Comparison of ENCODE assay signal across 18 cellular contexts in the genomic region with DNA sequence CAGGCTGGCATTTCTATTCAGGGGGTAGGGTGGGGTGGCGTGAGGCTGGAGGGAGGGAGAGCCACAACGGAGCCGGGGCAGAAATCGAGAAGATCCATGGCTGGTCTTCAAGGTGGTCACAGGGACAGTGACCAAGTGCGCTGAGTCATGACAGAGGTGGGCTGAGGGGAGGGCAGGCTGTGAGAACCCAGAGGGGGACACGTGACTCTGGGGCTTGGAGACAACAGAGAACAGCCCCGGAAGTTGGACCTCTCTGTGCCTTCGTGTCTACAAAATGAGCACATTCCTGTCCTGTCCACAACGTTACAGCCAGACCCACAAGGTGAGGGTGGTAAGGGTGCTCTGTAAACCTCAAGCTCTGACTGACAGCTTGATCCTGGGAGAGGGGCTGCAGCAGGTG. TPM values are rescaled to one million over a fixed set of nuclear protein-coding genes. Genes with fewer than 3 reads are reported as not detected.
A peak's percentile ranks its signal among the peaks of the same experiment; 100 is the strongest.
DNase-seq lines count a peak whose midpoint lies in the region; ATAC-seq and TF ChIP-seq lines count a peak whose summit lies in the region.
"Had no signal": no experiment of that assay in that cellular context is flagged by ENCODE, and none has a peak within 500 bp of the region (broad histone marks: within the 10 kb centered on the region; RNA-seq: fewer than 3 reads in every experiment).

No MANE protein-coding gene starts in this region.

- no peak overlapping the region for H3K4me2 ChIP-seq in smooth muscle cell
- H3K4me2 ChIP-seq: KMS-11, neural progenitor cell had no signal

- DNase-seq in CD14-positive monocyte (ENCODE audit: low spot score) (no peak), activated B cell treated with CpG ODN at 0.5 μM for 24 hours (no peak), immature natural killer cell (peak; percentile 51 to 52 (median 51)), psoas muscle (no peak), left colon (no peak), thyroid gland (no peak), mucosa of gallbladder (ENCODE audit: low spot score) (no peak), smooth muscle cell (lab: John Stamatoyannopoulos, UW; ENCODE audit: unreplicated experiment) (no peak)
- DNase-seq: activated CD8-positive, alpha-beta memory T cell treated with anti-CD3 and anti-CD28 coated beads, Interleukin-2, amount 10 ng/mL, durations not matched to agents 7 days and 5 days; activated gamma-delta T cell treated with Interleukin-2 at 50 U/mL for 16 hours; effector CD4-positive, alpha-beta T cell; RPMI8226; stimulated activated CD4-positive, alpha-beta T cell treated with anti-CD3 and anti-CD28 coated beads, Interleukin-4, amount 100 ng/mL, for 4 hours; T-helper 1 cell; WERI-Rb-1 had no signal

- WGBS in psoas muscle, 3 donors: 68 to 76% (median 68%) methylated on average over 9 of the region's 9 CpGs
- 80 to 89% methylated on average over 9 of the region's 9 CpGs for WGBS in thyroid gland, 2 donors
- WGBS in smooth muscle cell (ENCODE audit: low lambda C conversion rate): 94% methylated on average over 9 of the region's 9 CpGs

- TF ChIP-seq CTCF in CD14-positive monocyte (IDR thresholded peaks at IDR 0.05) (no peak), activated B cell treated with CpG ODN at 0.5 μM for 24 hours (IDR thresholded peaks at IDR 0.05) (no peak), psoas muscle (IDR thresholded peaks at IDR 0.05) (no peak), thyroid gland (IDR thresholded peaks at IDR 0.05) (no peak), smooth muscle cell (IDR thresholded peaks at IDR 0.05; ENCODE audit: borderline replicate concordance, insufficient read depth, poor library complexity, severe bottlenecking) (no peak)

- intact Hi-C loops in CD14-positive monocyte (cut with micrococcal nuclease): loop anchor here in 1 of 2 donors (5.0 kb wide), 1 partner anchor 85 kb away; no protein-coding TSS in a partner anchor
- intact Hi-C loops in activated B cell treated with CpG ODN at 0.5 μM for 24 hours (cut with micrococcal nuclease): no loop called here
- intact Hi-C loops in psoas muscle (cut with DNase I): no loop called here
- intact Hi-C loops in left colon (cut with DNase I, micrococcal nuclease): no loop called here
- intact Hi-C loops in thyroid gland (cut with DNase I): no loop called here

- H3K4me1 ChIP-seq in psoas muscle: peaks cover 45% of the 10 kb centered on the region
- peaks cover 4 to 17% of the 10 kb centered on the region in 2 donors for H3K4me1 ChIP-seq in thyroid gland
- no peaks in the 10 kb centered on the region for H3K4me1 ChIP-seq in smooth muscle cell (ENCODE audit: low read depth)
- H3K4me1 ChIP-seq: neural progenitor cell had no signal

- H3K4me3 ChIP-seq in psoas muscle (no peak overlapping the region), thyroid gland (replicated peaks in 1 of 3) (no peak overlapping the region), smooth muscle cell (no peak overlapping the region)
- H3K4me3 ChIP-seq: neural progenitor cell had no signal

- H3K9me3 Mint-ChIP-seq in CD14-positive monocyte (peaks cover 0 to 1% (median 0%) of the 10 kb centered on the region in 7 donors), activated B cell treated with CpG ODN at 0.5 μM for 24 hours (no peaks in the 10 kb centered on the region), immature natural killer cell (no peaks in the 10 kb centered on the region)
- H3K9me3 Mint-ChIP-seq: brain, neural progenitor cell had no signal

- POLR2A ChIA-PET in activated B cell treated with CpG ODN at 0.5 μM for 24 hours (lab: Charles Lee): interaction anchor here (0.5 to 1.3 kb wide), 3 partner anchors 29 to 123 kb away, joined by 3 to 11 read pairs (median 4); a partner anchor contains a TSS

- H3K36me3 ChIP-seq in psoas muscle (ENCODE audit: insufficient read depth in 1 of 2, low read depth in 1 of 2) (peaks cover 0 to 35% of the 10 kb centered on the region in 2 donors), thyroid gland (peaks cover 15 to 29% of the 10 kb centered on the region in 2 donors), smooth muscle cell (ENCODE audit: low read depth) (no peaks in the 10 kb centered on the region)
- H3K36me3 ChIP-seq: neural progenitor cell had no signal

- H3K27ac ChIP-seq in psoas muscle (peak overlapping the region; percentile 92), thyroid gland (no peak overlapping the region), smooth muscle cell (ENCODE audit: low read depth) (no peak overlapping the region)
- H3K27ac ChIP-seq: KMS-11, neural progenitor cell, WERI-Rb-1 had no signal

- H3K27me3 ChIP-seq in psoas muscle (ENCODE audit: insufficient read depth in 3 of 3, low read length in 2 of 3) (no peaks in the 10 kb centered on the region), thyroid gland (no peaks in the 10 kb centered on the region), smooth muscle cell (ENCODE audit: low read depth) (no peaks in the 10 kb centered on the region)
- H3K27me3 ChIP-seq: neural progenitor cell had no signal

- peaks cover 22 to 37% of the 10 kb centered on the region in 2 donors for H3K36me3 Mint-ChIP-seq in CD14-positive monocyte
- peaks cover 32% of the 10 kb centered on the region for H3K36me3 Mint-ChIP-seq in activated B cell treated with CpG ODN at 0.5 μM for 24 hours (ENCODE audit: low read depth)
- peaks cover 0 to 14% (median 10%) of the 10 kb centered on the region in 3 donors for H3K36me3 Mint-ChIP-seq in immature natural killer cell

- peaks cover 95% of the 10 kb centered on the region for H3K4me1 Mint-ChIP-seq in CD14-positive monocyte
- peaks cover 92% of the 10 kb centered on the region for H3K4me1 Mint-ChIP-seq in activated B cell treated with CpG ODN at 0.5 μM for 24 hours
- H3K4me1 Mint-ChIP-seq in immature natural killer cell: peaks cover 91 to 93% of the 10 kb centered on the region in 2 donors
- H3K4me1 Mint-ChIP-seq: neural progenitor cell had no signal

- H3K9ac ChIP-seq in smooth muscle cell (ENCODE audit: low read depth): no peak overlapping the region
- H3K9ac ChIP-seq: KMS-11, neural progenitor cell had no signal

- H4K20me1 ChIP-seq in smooth muscle cell (ENCODE audit: low read depth): peaks cover 63% of the 10 kb centered on the region

- CTCF ChIA-PET in activated B cell treated with CpG ODN at 0.5 μM for 24 hours (lab: Charles Lee): interaction anchor here (1.7 kb wide), 1 partner anchor 142 kb away, joined by 4 read pairs; no protein-coding TSS in a partner anchor

- TF ChIP-seq POLR2A in thyroid gland (IDR thresholded peaks at IDR 0.05): no peak

- no peak overlapping the region for H2AFZ ChIP-seq in smooth muscle cell (ENCODE audit: low read depth)
- H2AFZ ChIP-seq: neural progenitor cell had no signal

- ATAC-seq in activated B cell treated with CpG ODN at 0.5 μM for 24 hours (ENCODE audit: low read depth): no peak
- ATAC-seq in psoas muscle: peak in 3 of 4 donors; percentile 36 to 59 (median 40)
- no peak for ATAC-seq in left colon
- ATAC-seq: activated CD8-positive, alpha-beta memory T cell treated with anti-CD3 and anti-CD28 coated beads, Interleukin-2, amount 10 ng/mL, durations not matched to agents 7 days and 5 days had no signal

- H3F3A ChIP-seq in smooth muscle cell (ENCODE audit: low read depth): no peaks in the 10 kb centered on the region

- peaks cover 0 to 2% (median 0%) of the 10 kb centered on the region in 3 donors for H3K27me3 Mint-ChIP-seq in CD14-positive monocyte (ENCODE audit: low read depth in 3 of 3)
- no peaks in the 10 kb centered on the region for H3K27me3 Mint-ChIP-seq in activated B cell treated with CpG ODN at 0.5 μM for 24 hours
- peaks cover 2 to 7% (median 3%) of the 10 kb centered on the region in 3 donors for H3K27me3 Mint-ChIP-seq in immature natural killer cell (ENCODE audit: low read depth in 3 of 3)
- H3K27me3 Mint-ChIP-seq: activated CD8-positive, alpha-beta memory T cell treated with anti-CD3 and anti-CD28 coated beads, Interleukin-2, amount 10 ng/mL, durations not matched to agents 7 days and 5 days; brain had no signal

- peak overlapping the region; percentile 92 to 99 (median 98) for H3K27ac Mint-ChIP-seq in CD14-positive monocyte
- H3K27ac Mint-ChIP-seq in activated B cell treated with CpG ODN at 0.5 μM for 24 hours: peak overlapping the region; percentile 67
- H3K27ac Mint-ChIP-seq in immature natural killer cell: peak overlapping the region; percentile 86 to 95 (median 90)
- H3K27ac Mint-ChIP-seq: activated CD8-positive, alpha-beta memory T cell treated with anti-CD3 and anti-CD28 coated beads, Interleukin-2, amount 10 ng/mL, durations not matched to agents 7 days and 5 days; neural progenitor cell had no signal

- H3K79me2 ChIP-seq in smooth muscle cell (ENCODE audit: low read depth): peaks cover 5% of the 10 kb centered on the region

- H3K4me3 Mint-ChIP-seq in CD14-positive monocyte (no peak overlapping the region), activated B cell treated with CpG ODN at 0.5 μM for 24 hours (no peak overlapping the region), immature natural killer cell (peak overlapping the region; percentile 53 to 67 (median 58))
- H3K4me3 Mint-ChIP-seq: activated CD8-positive, alpha-beta memory T cell treated with anti-CD3 and anti-CD28 coated beads, Interleukin-2, amount 10 ng/mL, durations not matched to agents 7 days and 5 days; brain; neural progenitor cell had no signal

- H3K9me3 ChIP-seq in psoas muscle (no peaks in the 10 kb centered on the region), thyroid gland (no peaks in the 10 kb centered on the region), smooth muscle cell (replicated peaks; ENCODE audit: low read depth) (no peaks in the 10 kb centered on the region)

RNA-seq across cellular contexts. Expression of a gene that starts 35.1 kb away (rescaled TPM):
- polyA plus RNA-seq in CD14-positive monocyte (10 to 100 TPM; 34.8 to 38.7 TPM), immature natural killer cell (10 to 100 TPM; 58.3 to 63.7 (median 60.6) TPM), psoas muscle (10 to 100 TPM; 18.4 to 25.0 (median 20.1) TPM), smooth muscle cell (68.4 and 69.2 TPM in 2 replicates)
- total RNA-seq in activated B cell treated with CpG ODN at 0.5 μM for 24 hours (35.2 and 37.3 TPM in 2 replicates), psoas muscle (10 to 100 TPM; 19.7 to 36.1 (median 25.8) TPM), left colon (10 to 100 TPM; 36.9 to 42.1 TPM), thyroid gland (100 to 1,000 TPM in 2 of 4 donors, 10 to 100 TPM in 2; 82.3 to 106 (median 94.2) TPM), mucosa of gallbladder (49.8 TPM), smooth muscle cell (89.9 and 120 TPM in 2 replicates)

Comparison
In these comparisons a context has a peak if more than half of its experiments do, and no peak if none do; other contexts are left out.
1. DNase-seq: peak in immature natural killer cell (3 of 3); none in CD14-positive monocyte (single experiment), activated B cell treated with CpG ODN at 0.5 μM for 24 hours (single experiment), psoas muscle (0 of 2), left colon (0 of 2), thyroid gland (0 of 2), mucosa of gallbladder (single experiment) and smooth muscle cell (single experiment).
2. H3K4me3 Mint-ChIP-seq: peak in immature natural killer cell (5 of 5); none in CD14-positive monocyte (0 of 2) and activated B cell treated with CpG ODN at 0.5 μM for 24 hours (single experiment).
3. ATAC-seq: peak in psoas muscle (3 of 4); none in activated B cell treated with CpG ODN at 0.5 μM for 24 hours (single experiment) and left colon (single experiment).
4. Peak in every context shown above with its lines, with median percentiles within 50 percentile points of each other: H3K27ac Mint-ChIP-seq.